Comparison of ENCODE assay signal across 14 cellular contexts in the genomic region with DNA sequence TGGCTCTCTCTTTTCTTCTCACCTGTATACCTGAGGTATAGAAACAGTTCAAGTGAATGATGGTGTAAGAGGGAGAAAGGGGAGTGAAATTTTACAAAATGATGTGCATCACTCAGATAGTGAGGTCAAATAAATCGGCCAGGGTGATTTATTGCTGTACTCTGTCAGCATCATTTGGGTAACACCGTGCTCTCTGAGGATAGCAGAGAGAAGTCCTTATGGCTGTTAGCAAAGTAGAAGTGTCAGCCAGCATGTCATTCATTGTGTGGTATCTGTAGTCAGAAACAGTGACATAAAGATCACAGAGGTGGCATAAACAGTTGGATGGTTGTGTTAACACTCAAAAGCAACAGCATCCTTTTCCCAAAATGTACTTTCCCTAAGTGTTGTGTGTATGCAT. TPM values are rescaled to one million over a fixed set of nuclear protein-coding genes. Genes with fewer than 3 reads are reported as not detected.
A peak's percentile ranks its signal among the peaks of the same experiment; 100 is the strongest.
DNase-seq lines count a peak whose midpoint lies in the region; ATAC-seq and TF ChIP-seq lines count a peak whose summit lies in the region.
"Had no signal": no experiment of that assay in that cellular context is flagged by ENCODE, and none has a peak within 500 bp of the region (broad histone marks: within the 10 kb centered on the region; RNA-seq: fewer than 3 reads in every experiment).

No MANE protein-coding gene starts in this region.

- TF ChIP-seq CTCF in HEK293 (tag by site-specific recombination; IDR thresholded peaks at IDR 0.05) (no peak), left ventricle myocardium inferior (IDR thresholded peaks at IDR 0.05; ENCODE audit: borderline replicate concordance) (no peak), chondrocyte (IDR thresholded peaks at IDR 0.05) (no peak)

- H3K9me3 Mint-ChIP-seq in activated CD4-positive, alpha-beta memory T cell treated with anti-CD3 and anti-CD28 coated beads, Interleukin-2, amount 10 ng/mL, durations not matched to agents 7 days and 5 days: no peaks in the 10 kb centered on the region
- no peaks in the 10 kb centered on the region for H3K9me3 Mint-ChIP-seq in chondrocyte (ENCODE audit: low read depth)
- H3K9me3 Mint-ChIP-seq: nephron progenitor cell had no signal

- peaks cover 90% of the 10 kb centered on the region for H3K4me1 Mint-ChIP-seq in activated CD4-positive, alpha-beta memory T cell treated with anti-CD3 and anti-CD28 coated beads, Interleukin-2, amount 10 ng/mL, durations not matched to agents 7 days and 5 days
- peaks cover 92% of the 10 kb centered on the region for H3K4me1 Mint-ChIP-seq in chondrocyte (ENCODE audit: low read depth)

- peaks cover 27% of the 10 kb centered on the region for H3K4me1 ChIP-seq in HEK293 (ENCODE audit: control insufficient read depth, insufficient read depth, low read length)
- peaks cover 72% of the 10 kb centered on the region for H3K4me1 ChIP-seq in left ventricle myocardium inferior
- peaks cover 65% of the 10 kb centered on the region for H3K4me1 ChIP-seq in skeletal muscle satellite cell (ENCODE audit: control insufficient read depth, insufficient read depth, low read length)

- intact Hi-C loops in left ventricle myocardium inferior (cut with micrococcal nuclease): no loop called here

- H3K9me3 ChIP-seq in HEK293 (ENCODE audit: control insufficient read depth, insufficient read depth, low read depth, low read length): no peaks in the 10 kb centered on the region
- no peaks in the 10 kb centered on the region for H3K9me3 ChIP-seq in left ventricle myocardium inferior (replicated peaks)
- no peaks in the 10 kb centered on the region for H3K9me3 ChIP-seq in skeletal muscle satellite cell (replicated peaks; ENCODE audit: low read length)

- no peak overlapping the region for H3K9ac ChIP-seq in skeletal muscle satellite cell (ENCODE audit: low read depth, low read length)

- peaks cover 0 to 4% of the 10 kb centered on the region in 2 experiments; a peak in 1 of 3 replicates for H3K36me3 ChIP-seq in HEK293 (ENCODE audit: control insufficient read depth in 2 of 2, insufficient read depth in 1 of 2, low read length in 2 of 2)
- H3K36me3 ChIP-seq in left ventricle myocardium inferior: no peaks in the 10 kb centered on the region
- peaks cover 8% of the 10 kb centered on the region for H3K36me3 ChIP-seq in skeletal muscle satellite cell (ENCODE audit: insufficient read depth, low read length)

- POLR2A ChIA-PET in HEK293 (lab: Yijun Ruan, JAX): no interaction called here
- POLR2A ChIA-PET in activated CD4-positive, alpha-beta memory T cell treated with anti-CD3 and anti-CD28 coated beads, Interleukin-2, amount 10 ng/mL, durations not matched to agents 7 days and 5 days (lab: Charles Lee): interaction anchor here (0.6 to 11.6 kb wide), 4 partner anchors 8 to 58 kb away, joined by 3 to 249 read pairs (median 18); a partner anchor contains a TSS

- peak overlapping the region; percentile 62 for H3K4me2 ChIP-seq in skeletal muscle satellite cell (ENCODE audit: low read length)

- peak overlapping the region; percentile 80 for H3K4me3 Mint-ChIP-seq in activated CD4-positive, alpha-beta memory T cell treated with anti-CD3 and anti-CD28 coated beads, Interleukin-2, amount 10 ng/mL, durations not matched to agents 7 days and 5 days
- H3K4me3 Mint-ChIP-seq in chondrocyte (ENCODE audit: unreplicated experiment): no peak overlapping the region

- H3K27me3 ChIP-seq in left ventricle myocardium inferior (ENCODE audit: low read depth) (no peaks in the 10 kb centered on the region), skeletal muscle satellite cell (ENCODE audit: control insufficient read depth, insufficient read depth, low read length) (no peaks in the 10 kb centered on the region)

- peak overlapping the region; percentile 98 for H3K27ac Mint-ChIP-seq in activated CD4-positive, alpha-beta memory T cell treated with anti-CD3 and anti-CD28 coated beads, Interleukin-2, amount 10 ng/mL, durations not matched to agents 7 days and 5 days
- no peak overlapping the region for H3K27ac Mint-ChIP-seq in chondrocyte (ENCODE audit: unreplicated experiment)

- DNase-seq in activated CD4-positive, alpha-beta memory T cell treated with anti-CD3 and anti-CD28 coated beads, Interleukin-2, amount 10 ng/mL, durations not matched to agents 7 days and 5 days: no peak
- DNase-seq in left ventricle myocardium inferior (no peak), chondrocyte (ENCODE audit: low spot score) (no peak)
- DNase-seq in effector CD8-positive, alpha-beta T cell (lab: John Stamatoyannopoulos, UW): no peak
- DNase-seq: Calu3, NCI-H1417 treated with DMSO at 0.1 percent for 48 hours, nephron progenitor cell, SW 1271 had no signal

- CTCF ChIA-PET in HEK293 (lab: Yijun Ruan, JAX): interaction anchor here (1.2 to 2.5 kb wide), 2 partner anchors 13 to 24 kb away, joined by 3 to 10 read pairs; no protein-coding TSS in a partner anchor
- CTCF ChIA-PET in activated CD4-positive, alpha-beta memory T cell treated with anti-CD3 and anti-CD28 coated beads, Interleukin-2, amount 10 ng/mL, durations not matched to agents 7 days and 5 days (lab: Charles Lee): interaction anchor here (1.0 to 13.6 kb wide), 3 partner anchors 8 to 53 kb away, joined by 3 to 201 read pairs (median 7); a partner anchor contains a TSS

- H3K4me3 ChIP-seq in HEK293 (ENCODE audit: low read depth, low read length) (no peak overlapping the region), left ventricle myocardium inferior (no peak overlapping the region), skeletal muscle satellite cell (ENCODE audit: low read length) (no peak overlapping the region)

- ATAC-seq in HG02973 (IDR thresholded peaks at IDR 0.05; ENCODE audit: unreplicated experiment) (no peak), HG02884 (IDR thresholded peaks at IDR 0.05; ENCODE audit: unreplicated experiment) (no peak)

- peaks cover 50% of the 10 kb centered on the region for H3K36me3 Mint-ChIP-seq in activated CD4-positive, alpha-beta memory T cell treated with anti-CD3 and anti-CD28 coated beads, Interleukin-2, amount 10 ng/mL, durations not matched to agents 7 days and 5 days (ENCODE audit: low read depth)
- H3K36me3 Mint-ChIP-seq in chondrocyte (ENCODE audit: low read depth): peaks cover 4% of the 10 kb centered on the region

- H3K27ac ChIP-seq in HEK293 (ENCODE audit: extremely low read depth, low read depth, low read length) (no peak overlapping the region), left ventricle myocardium inferior (replicated peaks) (peak overlapping the region; percentile 44)

- H3K27me3 Mint-ChIP-seq in activated CD4-positive, alpha-beta memory T cell treated with anti-CD3 and anti-CD28 coated beads, Interleukin-2, amount 10 ng/mL, durations not matched to agents 7 days and 5 days: no peaks in the 10 kb centered on the region
- H3K27me3 Mint-ChIP-seq in chondrocyte (ENCODE audit: low read depth): no peaks in the 10 kb centered on the region

TF ChIP-seq in HEK293, 187 proteins besides CTCF, POLR2A, EP300 and RAD21:
- TF ChIP-seq, protein P1, sequence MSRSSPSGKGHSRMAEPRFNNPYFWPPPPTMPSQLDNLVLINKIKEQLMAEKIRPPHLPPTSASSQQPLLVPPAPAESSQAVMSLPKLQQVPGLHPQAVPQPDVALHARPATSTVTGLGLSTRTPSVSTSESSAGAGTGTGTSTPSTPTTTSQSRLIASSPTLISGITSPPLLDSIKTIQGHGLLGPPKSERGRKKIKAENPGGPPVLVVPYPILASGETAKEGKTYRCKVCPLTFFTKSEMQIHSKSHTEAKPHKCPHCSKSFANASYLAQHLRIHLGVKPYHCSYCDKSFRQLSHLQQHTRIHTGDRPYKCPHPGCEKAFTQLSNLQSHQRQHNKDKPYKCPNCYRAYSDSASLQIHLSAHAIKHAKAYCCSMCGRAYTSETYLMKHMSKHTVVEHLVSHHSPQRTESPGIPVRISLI (tag by site-specific recombination; IDR thresholded peaks at IDR 0.05): no peak
- TF ChIP-seq ZNF521 (tag by site-specific recombination; IDR thresholded peaks at IDR 0.05) (no peak), ZNF23 (tag by site-specific recombination; IDR thresholded peaks at IDR 0.05; ENCODE audit: borderline replicate concordance) (no peak), ZNF211 (tag by site-specific recombination; IDR thresholded peaks at IDR 0.05; ENCODE audit: low read depth) (no peak), PRDM1 (tag by site-specific recombination; IDR thresholded peaks at IDR 0.05) (peak; percentile 35; the same call in 1 of the 2 replicates), ZNF560 (tag by site-specific recombination; IDR thresholded peaks at IDR 0.05; ENCODE audit: borderline replicate concordance) (no peak), ZNF544 (tag by site-specific recombination; IDR thresholded peaks at IDR 0.05) (no peak)
- TF ChIP-seq, protein P2, sequence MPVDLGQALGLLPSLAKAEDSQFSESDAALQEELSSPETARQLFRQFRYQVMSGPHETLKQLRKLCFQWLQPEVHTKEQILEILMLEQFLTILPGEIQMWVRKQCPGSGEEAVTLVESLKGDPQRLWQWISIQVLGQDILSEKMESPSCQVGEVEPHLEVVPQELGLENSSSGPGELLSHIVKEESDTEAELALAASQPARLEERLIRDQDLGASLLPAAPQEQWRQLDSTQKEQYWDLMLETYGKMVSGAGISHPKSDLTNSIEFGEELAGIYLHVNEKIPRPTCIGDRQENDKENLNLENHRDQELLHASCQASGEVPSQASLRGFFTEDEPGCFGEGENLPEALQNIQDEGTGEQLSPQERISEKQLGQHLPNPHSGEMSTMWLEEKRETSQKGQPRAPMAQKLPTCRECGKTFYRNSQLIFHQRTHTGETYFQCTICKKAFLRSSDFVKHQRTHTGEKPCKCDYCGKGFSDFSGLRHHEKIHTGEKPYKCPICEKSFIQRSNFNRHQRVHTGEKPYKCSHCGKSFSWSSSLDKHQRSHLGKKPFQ (tag by site-specific recombination; IDR thresholded peaks at IDR 0.05): no peak

RNA-seq across cellular contexts. Expression of a gene that starts 53.4 kb away (rescaled TPM):
- 10 to 100 TPM; 82.1 to 82.9 TPM for total RNA-seq in activated CD4-positive, alpha-beta memory T cell treated with anti-CD3 and anti-CD28 coated beads, Interleukin-2, amount 10 ng/mL, durations not matched to agents 7 days and 5 days
- 78.3 TPM for total RNA-seq in left ventricle myocardium inferior
- 98.5 and 100 TPM in 2 replicates for total RNA-seq in skeletal muscle satellite cell (2012; rRNA removed)
- total RNA-seq in chondrocyte: 64.2 to 86.4 TPM (median 65.0 TPM) in 3 replicates

RNA-seq across cellular contexts. Expression of a gene that starts 57.7 kb away (rescaled TPM):
- not detected for total RNA-seq in activated CD4-positive, alpha-beta memory T cell treated with anti-CD3 and anti-CD28 coated beads, Interleukin-2, amount 10 ng/mL, durations not matched to agents 7 days and 5 days
- total RNA-seq in left ventricle myocardium inferior (not detected), chondrocyte (not detected in 3 replicates)
- not detected in 2 replicates for total RNA-seq in skeletal muscle satellite cell (2012; rRNA removed)
- total RNA-seq: Calu3, glomerular endothelial cell, temporal lobe had no signal
